Comparison of ENCODE assay signal across 8 cellular contexts in the genomic region with DNA sequence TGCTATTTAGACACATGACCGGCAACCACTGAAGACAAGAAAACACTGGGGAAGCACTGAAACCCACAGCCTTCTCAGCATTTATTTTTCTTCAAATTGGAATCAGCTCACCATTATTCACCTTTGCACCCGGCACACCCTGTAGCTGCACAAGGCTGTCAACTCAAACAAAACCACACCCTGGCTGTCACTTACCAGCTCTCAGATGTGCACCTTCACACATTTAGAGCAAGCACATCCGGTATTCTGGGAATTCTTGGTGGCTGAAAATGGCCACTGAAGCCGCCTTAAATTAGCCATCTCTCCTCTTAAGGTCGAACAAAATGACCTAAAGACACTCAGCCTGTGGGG. TPM values are rescaled to one million over a fixed set of nuclear protein-coding genes. Genes with fewer than 3 reads are reported as not detected.
DNase-seq lines count a peak whose midpoint lies in the region; ATAC-seq and TF ChIP-seq lines count a peak whose summit lies in the region.

No MANE protein-coding gene starts in this region.

- H3K4me2 ChIP-seq in parathyroid adenoma (ENCODE audit: low read length) = peak overlapping the region; percentile 50

- H3K27me3 ChIP-seq in dorsolateral prefrontal cortex = no peaks in the 10 kb centered on the region
- H3K27me3 ChIP-seq in parathyroid adenoma (ENCODE audit: control insufficient read depth, insufficient read depth, low read length) = no peaks in the 10 kb centered on the region

- H2AFZ ChIP-seq in parathyroid adenoma = no peak overlapping the region

- H3K4me3 ChIP-seq in dorsolateral prefrontal cortex (peak overlapping the region in 56 of 59 donors; percentile 6 to 66 (median 45)), parathyroid adenoma (ENCODE audit: low read depth, low read length) (no peak overlapping the region)

- peak in 4 of 5 donors; percentile 37 to 95 (median 46) for DNase-seq in T-helper 1 cell
- DNase-seq in dorsolateral prefrontal cortex = no peak
- no peak for DNase-seq in mesenteric fat pad (ENCODE audit: low spot score)
- no peak for DNase-seq in C1 segment of cervical spinal cord (lab: John Stamatoyannopoulos, UW)
- DNase-seq in NCI-H2227 (lab: John Stamatoyannopoulos, UW; ENCODE audit: unreplicated experiment) = no peak

- no peaks in the 10 kb centered on the region for H3K4me1 ChIP-seq in parathyroid adenoma

- intact Hi-C loops in dorsolateral prefrontal cortex (cut with DNase I) = loop anchor here in 1 of 2 donors (10.0 kb wide), 1 partner anchor 558 kb away; the partner anchor contains the start of gene LETM1

- H3K36me3 ChIP-seq in parathyroid adenoma (ENCODE audit: control insufficient read depth, insufficient read depth, low read length) = no peaks in the 10 kb centered on the region

- H3K9me3 ChIP-seq in parathyroid adenoma (ENCODE audit: control insufficient read depth, low read length) = no peaks in the 10 kb centered on the region

- H3K79me2 ChIP-seq in parathyroid adenoma = peaks cover 3% of the 10 kb centered on the region

- H3K27ac ChIP-seq in dorsolateral prefrontal cortex = peak overlapping the region in 51 of 59 donors; percentile 34 to 85 (median 70)
- H3K27ac ChIP-seq in parathyroid adenoma = peak overlapping the region; percentile 56

- no peak for TF ChIP-seq CTCF in dorsolateral prefrontal cortex (IDR thresholded peaks at IDR 0.05 in 54 of 56, conservative IDR thresholded peaks at IDR 0.05 in 2 of 56; ENCODE audit: low read depth in 1 of 56, partially characterized antibody in 56 of 56)
- TF ChIP-seq CTCF in parathyroid adenoma (IDR thresholded peaks at IDR 0.05) = no peak

- H3K9ac ChIP-seq in parathyroid adenoma = no peak overlapping the region

- ATAC-seq in GM18520 (IDR thresholded peaks at IDR 0.05; ENCODE audit: unreplicated experiment) (peak; percentile 31), HG02642 (IDR thresholded peaks at IDR 0.05; ENCODE audit: poor library complexity, unreplicated experiment) (peak; percentile 18)

RNA-seq across cellular contexts. Expression of gene ZFYVE28, which starts 5.9 kb away (rescaled TPM):
- total RNA-seq in dorsolateral prefrontal cortex = 10 to 100 TPM; 26.2 to 99.8 (median 65.5) TPM
- 12.9 TPM for total RNA-seq in mesenteric fat pad

RNA-seq across cellular contexts. Expression of gene CFAP99, which starts 6.2 kb away (rescaled TPM):
- 1 to 10 TPM in 90 of 120 experiments, under 1 TPM in 30; 0.28 to 3.7 (median 1.4) TPM for total RNA-seq in dorsolateral prefrontal cortex
- total RNA-seq in mesenteric fat pad = not detected

RNA-seq across cellular contexts. Expression of gene RNF4, which starts 56.4 kb away (rescaled TPM):
- total RNA-seq in dorsolateral prefrontal cortex (10 to 100 TPM; 40.7 to 76.3 (median 56.4) TPM), mesenteric fat pad (48.6 TPM)

Comparison
In these comparisons a context has a peak if more than half of its experiments do, and no peak if none do; other contexts are left out.
1. DNase-seq: peak in T-helper 1 cell (4 of 5); none in dorsolateral prefrontal cortex (0 of 10), mesenteric fat pad (single experiment), C1 segment of cervical spinal cord (0 of 14) and NCI-H2227 (single experiment).